In the genomic region with DNA sequence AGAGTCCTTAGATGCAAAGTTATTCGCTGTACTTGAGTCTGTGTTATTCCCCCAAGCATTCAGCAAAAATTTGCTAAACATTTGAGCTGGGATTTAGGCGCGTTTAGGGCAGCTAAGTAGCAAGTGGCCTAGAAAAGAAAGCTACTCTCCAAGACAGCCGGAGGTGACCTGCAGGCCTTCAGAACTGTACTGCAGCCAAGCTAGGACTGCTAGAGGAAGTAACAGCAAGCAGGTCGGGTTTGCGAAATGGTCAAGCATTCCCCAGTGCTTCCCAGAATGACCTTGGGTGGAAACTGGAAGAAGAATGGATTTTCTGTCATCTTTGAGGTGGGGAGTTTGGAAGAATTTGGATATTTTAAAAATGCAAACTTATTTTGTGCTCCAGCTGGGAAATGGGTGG, we compare ENCODE assay signal across 1 cellular context.
TF ChIP-seq lines count a peak whose summit lies in the region.

No MANE protein-coding gene starts in this region.

TF ChIP-seq in H1, 55 proteins besides CTCF, POLR2A, EP300 and RAD21:
- no peak for TF ChIP-seq NANOG (IDR thresholded peaks at IDR 0.05; ENCODE audit: insufficient read depth, low read depth, low read length, poor library complexity, severe bottlenecking)
